In genomic region chr2:26530696-26531095, GRCh38 we compare ENCODE assay signal across 23 cellular contexts. TPM values are rescaled to one million over a fixed set of nuclear protein-coding genes. Genes with fewer than 3 reads are reported as not detected.
DNase-seq lines count a peak whose midpoint lies in the region; ATAC-seq and TF ChIP-seq lines count a peak whose summit lies in the region.
"Had no signal": no experiment of that assay in that cellular context is flagged by ENCODE, and none has a peak within 500 bp of the region (broad histone marks: within the 10 kb centered on the region; RNA-seq: fewer than 3 reads in every experiment).

No MANE protein-coding gene starts in this region.

- peaks cover 4% of the 10 kb centered on the region for H3K36me3 Mint-ChIP-seq in endothelial cell (ENCODE audit: low read depth, unreplicated experiment)
- H3K36me3 Mint-ChIP-seq in naive thymus-derived CD4-positive, alpha-beta T cell = no peaks in the 10 kb centered on the region
- no peaks in the 10 kb centered on the region for H3K36me3 Mint-ChIP-seq in activated naive CD8-positive, alpha-beta T cell treated with anti-CD3 and anti-CD28 coated beads, Interleukin-2, amount 50 U/mL, for 24 hours (ENCODE audit: low read depth)

- peak overlapping the region; percentile 39 for H3K27ac Mint-ChIP-seq in endothelial cell (ENCODE audit: unreplicated experiment)
- H3K27ac Mint-ChIP-seq in naive thymus-derived CD4-positive, alpha-beta T cell = no peak overlapping the region
- H3K27ac Mint-ChIP-seq in activated naive CD8-positive, alpha-beta T cell treated with anti-CD3 and anti-CD28 coated beads, Interleukin-2, amount 50 U/mL, for 24 hours = no peak overlapping the region
- H3K27ac Mint-ChIP-seq: dendritic cell treated with granulocyte-macrophage colony-stimulating factor and Interleukin-4, amounts not matched to agents 40 ng/mL and 50 ng/mL, for 4 days had no signal

- ATAC-seq in sciatic nerve (no peak), GM18519 (IDR thresholded peaks at IDR 0.05; ENCODE audit: low FRiP score, unreplicated experiment) (no peak)
- ATAC-seq in naive thymus-derived CD4-positive, alpha-beta T cell = no peak
- ATAC-seq in activated naive CD8-positive, alpha-beta T cell treated with anti-CD3 and anti-CD28 coated beads, Interleukin-2, amount 50 U/mL, for 24 hours = no peak
- ATAC-seq: mucosa of descending colon; right cardiac atrium; stimulated activated naive CD8-positive, alpha-beta T cell treated with anti-CD3 and anti-CD28 coated beads, Interleukin-15, Interleukin-2, amounts not matched to agents 100 U/mL and 50 U/mL, for 24 hours had no signal

- H3K79me2 ChIP-seq in OCI-LY3 (ENCODE audit: low read length) = no peaks in the 10 kb centered on the region

- CTCF ChIA-PET in naive thymus-derived CD4-positive, alpha-beta T cell (lab: Charles Lee) = interaction anchor here (1.1 kb wide), 1 partner anchor 49 kb away, joined by 3 read pairs; no protein-coding TSS in a partner anchor

- no peaks in the 10 kb centered on the region for H3K36me3 ChIP-seq in OCI-LY3 (replicated peaks; ENCODE audit: low read depth, low read length)
- H3K36me3 ChIP-seq in naive thymus-derived CD4-positive, alpha-beta T cell (ENCODE audit: control insufficient read depth in 2 of 3, insufficient read depth in 3 of 3, low read length in 3 of 3) = no peaks in the 10 kb centered on the region
- H3K36me3 ChIP-seq: left ventricle myocardium inferior, transverse colon had no signal

- H3K4me3 ChIP-seq in AG10803 (ENCODE audit: low read length) (no peak overlapping the region), OCI-LY3 (ENCODE audit: low read length) (peak overlapping the region; percentile 3; the same call in 1 of the 2 replicates)
- no peak overlapping the region for H3K4me3 ChIP-seq in naive thymus-derived CD4-positive, alpha-beta T cell (ENCODE audit: low read length)
- H3K4me3 ChIP-seq: left ventricle myocardium inferior, mucosa of descending colon, transverse colon had no signal

- no peaks in the 10 kb centered on the region for H3K27me3 ChIP-seq in OCI-LY3 (ENCODE audit: low read depth, low read length)
- no peaks in the 10 kb centered on the region for H3K27me3 ChIP-seq in naive thymus-derived CD4-positive, alpha-beta T cell (ENCODE audit: control insufficient read depth in 2 of 2, insufficient read depth in 2 of 2, low read length in 2 of 2)
- H3K27me3 ChIP-seq: transverse colon had no signal

- H3K4me2 ChIP-seq in OCI-LY3 (ENCODE audit: low read length) = peak overlapping the region; percentile 50

- H3K27ac ChIP-seq in OCI-LY3 (ENCODE audit: low read length) = no peak overlapping the region
- no peak overlapping the region for H3K27ac ChIP-seq in naive thymus-derived CD4-positive, alpha-beta T cell (ENCODE audit: low read depth, low read length)
- H3K27ac ChIP-seq: left ventricle myocardium inferior, transverse colon had no signal

- no peaks in the 10 kb centered on the region for H3K9me3 Mint-ChIP-seq in endothelial cell (ENCODE audit: unreplicated experiment)
- peaks cover 0 to 2% (median 0%) of the 10 kb centered on the region in 11 donors for H3K9me3 Mint-ChIP-seq in naive thymus-derived CD4-positive, alpha-beta T cell
- H3K9me3 Mint-ChIP-seq in activated naive CD8-positive, alpha-beta T cell treated with anti-CD3 and anti-CD28 coated beads, Interleukin-2, amount 50 U/mL, for 24 hours = no peaks in the 10 kb centered on the region
- H3K9me3 Mint-ChIP-seq: dendritic cell treated with granulocyte-macrophage colony-stimulating factor and Interleukin-4, amounts not matched to agents 40 ng/mL and 50 ng/mL, for 4 days had no signal

- H2AFZ ChIP-seq in OCI-LY3 (ENCODE audit: low read depth, low read length) = peak overlapping the region; percentile 36; the same call in 1 of the 2 replicates

- peaks cover 14% of the 10 kb centered on the region for H3K27me3 Mint-ChIP-seq in endothelial cell (ENCODE audit: unreplicated experiment)
- H3K27me3 Mint-ChIP-seq in naive thymus-derived CD4-positive, alpha-beta T cell = peaks cover 0 to 5% (median 0%) of the 10 kb centered on the region in 5 donors
- peaks cover 6% of the 10 kb centered on the region for H3K27me3 Mint-ChIP-seq in activated naive CD8-positive, alpha-beta T cell treated with anti-CD3 and anti-CD28 coated beads, Interleukin-2, amount 50 U/mL, for 24 hours

- H3K9ac ChIP-seq in OCI-LY3 (ENCODE audit: low read length) = peak overlapping the region; percentile 12; the same call in 1 of the 2 replicates

- TF ChIP-seq CTCF in AG10803 (conservative IDR thresholded peaks at IDR 0.05; ENCODE audit: low read length) (no peak), OCI-LY3 (IDR thresholded peaks at IDR 0.05; ENCODE audit: low read depth, low read length) (no peak), endothelial cell (IDR thresholded peaks at IDR 0.05; ENCODE audit: unreplicated experiment) (no peak)

- peaks cover 34% of the 10 kb centered on the region for H3K4me1 ChIP-seq in OCI-LY3 (ENCODE audit: low read length)
- H3K4me1 ChIP-seq in naive thymus-derived CD4-positive, alpha-beta T cell (ENCODE audit: control insufficient read depth in 2 of 2, insufficient read depth in 2 of 2, low read length in 2 of 2) = no peaks in the 10 kb centered on the region
- H3K4me1 ChIP-seq: transverse colon had no signal

- peak; percentile 29 for DNase-seq in AG10803 (ENCODE audit: low read depth)
- DNase-seq in endothelial cell (ENCODE audit: low spot score) = no peak
- DNase-seq in sciatic nerve (ENCODE audit: low spot score) = peak; percentile 43
- DNase-seq in NCI-H345 (lab: John Stamatoyannopoulos, UW) = no peak
- DNase-seq in naive thymus-derived CD4-positive, alpha-beta T cell = no peak
- DNase-seq in activated naive CD8-positive, alpha-beta T cell treated with anti-CD3 and anti-CD28 coated beads, Interleukin-2, amount 50 U/mL, for 24 hours = no peak
- DNase-seq: activated CD4-positive, alpha-beta T cell treated with anti-CD3 and anti-CD28 coated beads for 48 hours; AML-193; COR-L47; Kasumi-1; left ventricle myocardium inferior; mucosa of descending colon; NCI-H1436 treated with DMSO at 0.1 percent for 48 hours; occipital lobe; right cardiac atrium; stimulated activated CD4-positive, alpha-beta T cell treated with anti-CD3 and anti-CD28 coated beads, Interleukin-1b, Interleukin-23, amount 100 ng/mL, for 48 hours; stimulated activated naive CD8-positive, alpha-beta T cell treated with anti-CD3 and anti-CD28 coated beads, Interleukin-15, Interleukin-2, amounts not matched to agents 100 U/mL and 50 U/mL, for 24 hours; transverse colon had no signal

- intact Hi-C loops in sciatic nerve (cut with DNase I) = no loop called here
- intact Hi-C loops in naive thymus-derived CD4-positive, alpha-beta T cell (cut with micrococcal nuclease) = no loop called here

- POLR2A ChIA-PET in naive thymus-derived CD4-positive, alpha-beta T cell (lab: Charles Lee) = no interaction called here

- peaks cover 39% of the 10 kb centered on the region for H3K4me1 Mint-ChIP-seq in endothelial cell (ENCODE audit: unreplicated experiment)
- H3K4me1 Mint-ChIP-seq in naive thymus-derived CD4-positive, alpha-beta T cell = no peaks in the 10 kb centered on the region
- no peaks in the 10 kb centered on the region for H3K4me1 Mint-ChIP-seq in activated naive CD8-positive, alpha-beta T cell treated with anti-CD3 and anti-CD28 coated beads, Interleukin-2, amount 50 U/mL, for 24 hours

- no peaks in the 10 kb centered on the region for H3K9me3 ChIP-seq in OCI-LY3 (ENCODE audit: insufficient read depth, low read length)
- H3K9me3 ChIP-seq in naive thymus-derived CD4-positive, alpha-beta T cell (ENCODE audit: control insufficient read depth in 2 of 3, low read length in 3 of 3) = no peaks in the 10 kb centered on the region
- H3K9me3 ChIP-seq: left ventricle myocardium inferior, mucosa of descending colon, transverse colon had no signal

- no peaks in the 10 kb centered on the region for H4K20me1 ChIP-seq in OCI-LY3 (ENCODE audit: insufficient read depth, low read length)

- peak overlapping the region; percentile 27 for H3K4me3 Mint-ChIP-seq in endothelial cell (ENCODE audit: unreplicated experiment)
- no peak overlapping the region for H3K4me3 Mint-ChIP-seq in naive thymus-derived CD4-positive, alpha-beta T cell
- no peak overlapping the region for H3K4me3 Mint-ChIP-seq in activated naive CD8-positive, alpha-beta T cell treated with anti-CD3 and anti-CD28 coated beads, Interleukin-2, amount 50 U/mL, for 24 hours
- H3K4me3 Mint-ChIP-seq: dendritic cell treated with granulocyte-macrophage colony-stimulating factor and Interleukin-4, amounts not matched to agents 40 ng/mL and 50 ng/mL, for 4 days had no signal

RNA-seq across cellular contexts. Expression of gene OTOF, which starts 52.8 kb away (rescaled TPM):
- total RNA-seq in endothelial cell (ENCODE audit: unreplicated experiment) = 0.13 TPM
- 0.13 TPM for total RNA-seq in sciatic nerve
- 10 to 100 TPM in 1 of 5 experiments, under 1 TPM in 3, not detected in 1; 0.16 to 14.8 (median 0.71) TPM for total RNA-seq in naive thymus-derived CD4-positive, alpha-beta T cell
- under 1 TPM in 1 of 2 donors, not detected in 1; 0.22 TPM for polyA plus RNA-seq in naive thymus-derived CD4-positive, alpha-beta T cell
- total RNA-seq: epithelial cell of proximal tubule, HT-29, left ventricle myocardium inferior had no signal

Comparison
In these comparisons a context has a peak if more than half of its experiments do, and no peak if none do; other contexts are left out.
1. DNase-seq: peak in AG10803 (single experiment) and sciatic nerve (single experiment); none in endothelial cell (single experiment), NCI-H345 (single experiment), naive thymus-derived CD4-positive, alpha-beta T cell (0 of 9) and activated naive CD8-positive, alpha-beta T cell treated with anti-CD3 and anti-CD28 coated beads, Interleukin-2, amount 50 U/mL, for 24 hours (single experiment).